ENCODE assay signal across 20 cellular contexts in genomic region chr1:111888740-111889376, GRCh38.
"Had no signal": no experiment of that assay in that cellular context is flagged by ENCODE, and none has a peak within 500 bp of the region (broad histone marks: within the 10 kb centered on the region; RNA-seq: fewer than 3 reads in every experiment).

No MANE protein-coding gene starts in this region.

- H3K27ac Mint-ChIP-seq: activated CD4-positive, alpha-beta T cell treated with anti-CD3 and anti-CD28 coated beads for 36 hours; activated naive CD4-positive, alpha-beta T cell treated with anti-CD3 and anti-CD28 coated beads, Interleukin-2, amount 50 U/mL, for 72 hours; activated T-cell treated with anti-CD3 and anti-CD28 coated beads, Interleukin-2, amount 50 U/mL, for 72 hours; dendritic cell treated with granulocyte-macrophage colony-stimulating factor and Interleukin-4, amounts not matched to agents 40 ng/mL and 50 ng/mL, for 4 days; endodermal cell; nephron progenitor cell; T-cell; T-helper 2 cell treated with Interferon-gamma antibody and Interleukin-4, amounts not matched to agents 5 μg/mL and 100 μg/mL, for 36 hours had no signal

- H3K36me3 Mint-ChIP-seq: activated naive CD4-positive, alpha-beta T cell treated with anti-CD3 and anti-CD28 coated beads, Interleukin-2, amount 50 U/mL, for 72 hours; T-cell had no signal

- ATAC-seq: activated CD4-positive, alpha-beta T cell treated with anti-CD3 and anti-CD28 coated beads for 36 hours; activated T-cell treated with anti-CD3 and anti-CD28 coated beads, Interleukin-2, amount 50 U/mL, for 72 hours; T-cell had no signal

- DNase-seq: activated CD4-positive, alpha-beta T cell treated with anti-CD3 and anti-CD28 coated beads for 36 hours; activated CD4-positive, alpha-beta T cell treated with anti-CD3 and anti-CD28 coated beads, Interleukin-2, amount 50 U/mL, for 4 hours; activated CD4-positive, CD25-positive, alpha-beta regulatory T cell; activated naive CD4-positive, alpha-beta T cell; activated T-cell treated with anti-CD3 and anti-CD28 coated beads for 4 hours; activated T-cell treated with anti-CD3 and anti-CD28 coated beads, Interleukin-2, amount 50 U/mL, for 72 hours; central memory CD4-positive, alpha-beta T cell; endodermal cell; esophagus squamous epithelium; foreskin melanocyte; left ventricle myocardium inferior; mammary epithelial cell; nephron progenitor cell; nucleus accumbens; stimulated activated CD4-positive, alpha-beta T cell treated with anti-CD3 and anti-CD28 coated beads, Interleukin-15, amount 100 ng/mL, for 24 hours; stimulated activated naive CD4-positive, alpha-beta T cell; T-cell had no signal

- H3K9me3 Mint-ChIP-seq: activated naive CD4-positive, alpha-beta T cell treated with anti-CD3 and anti-CD28 coated beads, Interleukin-2, amount 50 U/mL, for 72 hours; activated T-cell treated with anti-CD3 and anti-CD28 coated beads, Interleukin-2, amount 50 U/mL, for 72 hours; dendritic cell treated with granulocyte-macrophage colony-stimulating factor and Interleukin-4, amounts not matched to agents 40 ng/mL and 50 ng/mL, for 4 days; endodermal cell; nephron progenitor cell; T-cell; T-helper 2 cell treated with Interferon-gamma antibody and Interleukin-4, amounts not matched to agents 5 μg/mL and 100 μg/mL, for 36 hours had no signal

- H3K4me3 Mint-ChIP-seq: activated CD4-positive, alpha-beta T cell treated with anti-CD3 and anti-CD28 coated beads for 36 hours; activated T-cell treated with anti-CD3 and anti-CD28 coated beads, Interleukin-2, amount 50 U/mL, for 72 hours; dendritic cell treated with granulocyte-macrophage colony-stimulating factor and Interleukin-4, amounts not matched to agents 40 ng/mL and 50 ng/mL, for 4 days; endodermal cell; nephron progenitor cell; T-cell; T-helper 2 cell treated with Interferon-gamma antibody and Interleukin-4, amounts not matched to agents 5 μg/mL and 100 μg/mL, for 36 hours had no signal
